ENCODE assay signal across 1 cellular context in genomic region chr14:93184391-93185332, GRCh38.
TF ChIP-seq lines count a peak whose summit lies in the region.

Gene LYSET, plus strand, starts transcription at chr14:93185317. Its CDS starts 89 bp downstream, at chr14:93185406.
Gene MOAP1, minus strand, starts transcription at chr14:93184897. Its CDS starts 655 bp downstream, at chr14:93184242.

TF ChIP-seq in K562, 482 proteins besides CTCF, POLR2A, EP300 and RAD21 (continued from another document):
- TF ChIP-seq HNRNPUL1 (IDR thresholded peaks at IDR 0.05; ENCODE audit: low read length): no peak
- TF ChIP-seq FOXK2 (conservative IDR thresholded peaks at IDR 0.05 in 1 of 2, IDR thresholded peaks at IDR 0.05 in 1 of 2; ENCODE audit: low read depth in 2 of 2): no peak
- no peak for TF ChIP-seq ARID4B (CRISPR knock-in tag; IDR thresholded peaks at IDR 0.05)
- TF ChIP-seq MAZ (CRISPR knock-in tag; conservative IDR thresholded peaks at IDR 0.05 in 1 of 2, IDR thresholded peaks at IDR 0.05 in 1 of 2): peak; percentile 80 to 81
- TF ChIP-seq E2F1 (CRISPR knock-in tag; IDR thresholded peaks at IDR 0.05): no peak
- no peak for TF ChIP-seq ZNF41 (CRISPR knock-in tag; conservative IDR thresholded peaks at IDR 0.05)
- TF ChIP-seq FOXJ2 (tag; IDR thresholded peaks at IDR 0.05): no peak
- peak; percentile 84 for TF ChIP-seq VEZF1 (CRISPR knock-in tag; IDR thresholded peaks at IDR 0.05)
- no peak for TF ChIP-seq ZNF318 (IDR thresholded peaks at IDR 0.05; ENCODE audit: borderline replicate concordance in 1 of 2, low read depth in 1 of 2)
- peak; percentile 73; the same call in 1 of the 2 replicates for TF ChIP-seq PHF8 (IDR thresholded peaks at IDR 0.05; ENCODE audit: borderline replicate concordance, low read length)
- no peak for TF ChIP-seq NR0B1 (IDR thresholded peaks at IDR 0.05; ENCODE audit: partially characterized antibody)
- TF ChIP-seq SRSF7 (optimal IDR thresholded peaks at IDR 0.05; ENCODE audit: low read depth, low read length): no peak
- TF ChIP-seq FOXK1 (CRISPR knock-in tag; IDR thresholded peaks at IDR 0.05; ENCODE audit: borderline replicate concordance): no peak
- peak; percentile 51; the same call in 1 of the 2 replicates for TF ChIP-seq ETV5 (CRISPR knock-in tag; IDR thresholded peaks at IDR 0.05; ENCODE audit: low read depth)
- no peak for TF ChIP-seq ARID2 (IDR thresholded peaks at IDR 0.05)
- TF ChIP-seq CCNT2 (IDR thresholded peaks at IDR 0.05; ENCODE audit: borderline replicate concordance, extremely low read depth, insufficient read length, low read depth, low read length): peak; percentile 76
- no peak for TF ChIP-seq FOXP4 (CRISPR knock-in tag; IDR thresholded peaks at IDR 0.05; ENCODE audit: borderline replicate concordance)
